In the genomic region with DNA sequence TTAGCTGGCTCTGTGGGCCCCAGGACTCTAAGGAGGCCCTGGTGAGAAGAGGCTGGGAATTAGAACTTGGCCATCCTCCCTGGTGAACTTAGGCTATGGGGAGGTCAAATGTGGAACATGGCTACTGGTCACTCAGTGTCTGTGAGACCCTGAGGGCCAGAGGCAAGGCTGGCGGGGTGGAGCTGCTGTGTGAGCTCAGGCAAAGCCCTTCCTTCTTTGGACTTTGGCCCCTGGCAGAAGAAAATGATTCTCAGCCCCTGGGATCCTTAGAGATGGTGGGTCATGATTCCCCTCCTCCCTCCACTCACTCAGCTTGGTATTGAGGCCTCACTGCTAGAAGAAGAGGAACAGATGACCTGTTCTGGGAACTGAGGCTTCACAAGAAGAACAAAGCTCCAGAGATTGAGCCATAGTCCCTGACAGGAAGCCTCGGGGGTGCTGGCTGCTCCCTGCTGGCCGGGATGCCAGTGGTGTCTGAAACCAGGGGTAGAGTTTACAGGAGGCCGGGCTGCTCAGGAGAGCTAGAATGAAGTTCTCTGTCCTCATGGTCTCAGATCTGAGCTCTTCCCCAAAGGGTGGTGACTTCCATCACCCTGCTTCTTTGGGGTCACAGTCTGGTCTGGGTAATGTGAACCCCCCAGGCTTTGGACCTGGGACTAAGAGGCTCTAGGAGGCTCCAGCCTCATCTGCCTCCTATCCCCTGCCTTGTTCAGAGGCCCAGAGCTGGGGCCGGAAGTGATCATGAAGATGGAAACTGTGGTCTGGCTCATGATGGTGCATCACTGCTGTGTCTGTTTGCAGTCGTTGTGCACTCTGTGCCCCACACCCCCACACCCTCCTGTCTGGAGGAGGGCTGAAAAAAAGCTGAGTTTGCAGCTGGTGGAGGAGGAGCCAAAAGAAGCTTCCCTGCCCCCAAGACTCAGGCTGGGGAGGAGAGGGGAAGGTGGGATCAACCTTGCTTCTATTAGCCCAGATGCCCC, we compare ENCODE assay signal across 8 cellular contexts. TPM values are rescaled to one million over a fixed set of nuclear protein-coding genes. Genes with fewer than 3 reads are reported as not detected.
DNase-seq lines count a peak whose midpoint lies in the region; ATAC-seq and TF ChIP-seq lines count a peak whose summit lies in the region.

No MANE protein-coding gene starts in this region.

- H3K27ac Mint-ChIP-seq in activated CD8-positive, alpha-beta T cell treated with anti-CD3 and anti-CD28 coated beads, Interleukin-2, amount 10 ng/mL, durations not matched to agents 7 days and 5 days, result peak overlapping the region; percentile 100
- H3K27ac Mint-ChIP-seq in endothelial cell (ENCODE audit: unreplicated experiment) (peak overlapping the region; percentile 100), nephron (peak overlapping the region; percentile 99)

- H3K36me3 Mint-ChIP-seq in activated CD8-positive, alpha-beta T cell treated with anti-CD3 and anti-CD28 coated beads, Interleukin-2, amount 10 ng/mL, durations not matched to agents 7 days and 5 days (ENCODE audit: low read depth), result peaks cover 59% of the 10 kb centered on the region
- H3K36me3 Mint-ChIP-seq in endothelial cell (ENCODE audit: low read depth, unreplicated experiment) (peaks cover 24% of the 10 kb centered on the region), nephron (ENCODE audit: low read depth) (peaks cover 20% of the 10 kb centered on the region)

- H3K9ac ChIP-seq in subcutaneous abdominal adipose tissue (ENCODE audit: low read length in 5 of 5), result peak overlapping the region; percentile 67 to 91 (median 79)

- peak; percentile 33 for TF ChIP-seq CTCF in BJ (IDR thresholded peaks at IDR 0.05; ENCODE audit: insufficient read depth, low read depth, low read length)
- no peak for TF ChIP-seq CTCF in endothelial cell (IDR thresholded peaks at IDR 0.05; ENCODE audit: unreplicated experiment)
- TF ChIP-seq CTCF in nephron (IDR thresholded peaks at IDR 0.05; ENCODE audit: unreplicated experiment in 3 of 3), result no peak

- POLR2A ChIA-PET in BJ (lab: Charles Lee), result interaction anchor here (0.7 to 3.2 kb wide), 3 partner anchors 9 to 78 kb away, joined by 3 to 9 read pairs (median 3); no protein-coding TSS in a partner anchor
- POLR2A ChIA-PET in activated CD8-positive, alpha-beta T cell treated with anti-CD3 and anti-CD28 coated beads, Interleukin-2, amount 10 ng/mL, durations not matched to agents 7 days and 5 days (lab: Charles Lee), result interaction anchor here (0.5 to 16.7 kb wide), 22 partner anchors 10 to 1256 kb away, joined by 3 to 713 read pairs (median 6); a partner anchor contains a TSS

- H3K27me3 Mint-ChIP-seq in activated CD8-positive, alpha-beta T cell treated with anti-CD3 and anti-CD28 coated beads, Interleukin-2, amount 10 ng/mL, durations not matched to agents 7 days and 5 days (ENCODE audit: low read depth), result no peaks in the 10 kb centered on the region
- H3K27me3 Mint-ChIP-seq in endothelial cell (ENCODE audit: unreplicated experiment) (peaks cover 39% of the 10 kb centered on the region), nephron (ENCODE audit: low read depth) (no peaks in the 10 kb centered on the region)

- H3K4me3 Mint-ChIP-seq in activated CD8-positive, alpha-beta T cell treated with anti-CD3 and anti-CD28 coated beads, Interleukin-2, amount 10 ng/mL, durations not matched to agents 7 days and 5 days, result peak overlapping the region; percentile 65
- peak overlapping the region; percentile 56 for H3K4me3 Mint-ChIP-seq in endothelial cell (ENCODE audit: unreplicated experiment)
- H3K4me3 Mint-ChIP-seq in nephron, result peak overlapping the region; percentile 81 to 86 (median 81)

- peaks cover 30 to 93% (median 76%) of the 10 kb centered on the region in 5 donors for H3K4me1 ChIP-seq in subcutaneous abdominal adipose tissue (ENCODE audit: control insufficient read depth in 5 of 5, insufficient read depth in 5 of 5, low read length in 5 of 5)

- H3K27me3 ChIP-seq in BJ (ENCODE audit: control insufficient read depth, insufficient read depth, low read length) (no peaks in the 10 kb centered on the region), subcutaneous abdominal adipose tissue (ENCODE audit: control insufficient read depth in 5 of 5, insufficient read depth in 4 of 5, low read length in 5 of 5) (no peaks in the 10 kb centered on the region)

- peak; percentile 53 for ATAC-seq in GM21528 (IDR thresholded peaks at IDR 0.05; ENCODE audit: low FRiP score, unreplicated experiment)
- ATAC-seq in activated CD8-positive, alpha-beta T cell treated with anti-CD3 and anti-CD28 coated beads, Interleukin-2, amount 10 ng/mL, durations not matched to agents 7 days and 5 days, result peak; percentile 59

- H3K9me3 ChIP-seq in subcutaneous abdominal adipose tissue (ENCODE audit: control insufficient read depth in 5 of 5, low read length in 5 of 5), result no peaks in the 10 kb centered on the region

- H3K4me1 Mint-ChIP-seq in activated CD8-positive, alpha-beta T cell treated with anti-CD3 and anti-CD28 coated beads, Interleukin-2, amount 10 ng/mL, durations not matched to agents 7 days and 5 days (ENCODE audit: low read depth), result peaks cover 82% of the 10 kb centered on the region
- H3K4me1 Mint-ChIP-seq in endothelial cell (ENCODE audit: unreplicated experiment) (peaks cover 56% of the 10 kb centered on the region), nephron (peaks cover 56% of the 10 kb centered on the region)

- no peak for DNase-seq in BJ (ENCODE audit: low read depth)
- DNase-seq in Kasumi-1 (lab: John Stamatoyannopoulos, UW), result peak; percentile 93 to 96
- DNase-seq in activated CD8-positive, alpha-beta T cell treated with anti-CD3 and anti-CD28 coated beads, Interleukin-2, amount 10 ng/mL, durations not matched to agents 7 days and 5 days, result peak; percentile 95
- no peak for DNase-seq in endothelial cell (ENCODE audit: low spot score)
- DNase-seq in NCI-H2029 (lab: John Stamatoyannopoulos, UW), result no peak

- CTCF ChIA-PET in BJ (lab: Yijun Ruan, JAX), result interaction anchor here (0.7 to 2.9 kb wide), 12 partner anchors 9 to 313 kb away, joined by 3 to 17 read pairs (median 5); a partner anchor contains a TSS
- CTCF ChIA-PET in activated CD8-positive, alpha-beta T cell treated with anti-CD3 and anti-CD28 coated beads, Interleukin-2, amount 10 ng/mL, durations not matched to agents 7 days and 5 days (lab: Charles Lee), result interaction anchor here (1.0 to 4.1 kb wide), 12 partner anchors 9 to 494 kb away, joined by 3 to 66 read pairs (median 7); a partner anchor contains a TSS

- H3K27ac ChIP-seq in subcutaneous abdominal adipose tissue (ENCODE audit: low read depth, low read length), result peak overlapping the region; percentile 97

- H3K9me3 Mint-ChIP-seq in activated CD8-positive, alpha-beta T cell treated with anti-CD3 and anti-CD28 coated beads, Interleukin-2, amount 10 ng/mL, durations not matched to agents 7 days and 5 days (ENCODE audit: insufficient read depth), result no peaks in the 10 kb centered on the region
- no peaks in the 10 kb centered on the region for H3K9me3 Mint-ChIP-seq in endothelial cell (ENCODE audit: unreplicated experiment)
- H3K9me3 Mint-ChIP-seq in nephron, result no peaks in the 10 kb centered on the region

- H3K4me3 ChIP-seq in BJ (ENCODE audit: low read depth, low read length) (peak overlapping the region; percentile 59), subcutaneous abdominal adipose tissue (ENCODE audit: low read depth in 1 of 5, low read length in 5 of 5) (peak overlapping the region; percentile 42 to 61 (median 58))

- peaks cover 20% of the 10 kb centered on the region for H3K36me3 ChIP-seq in BJ (ENCODE audit: control insufficient read depth, insufficient read depth, low read length)
- H3K36me3 ChIP-seq in subcutaneous abdominal adipose tissue (ENCODE audit: control insufficient read depth in 5 of 5, insufficient read depth in 5 of 5, low read length in 5 of 5), result peaks cover 0 to 22% (median 21%) of the 10 kb centered on the region in 5 donors

RNA-seq across cellular contexts. Expression of a gene that starts 0.9 kb away (rescaled TPM):
- 18.0 and 25.7 TPM in 2 replicates for polyA plus RNA-seq in BJ (2011; rRNA removed)
- polyA minus RNA-seq in BJ (2011; rRNA and poly(A)+ RNA removed), result 13.2 and 16.0 TPM in 2 replicates
- total RNA-seq in activated CD8-positive, alpha-beta T cell treated with anti-CD3 and anti-CD28 coated beads, Interleukin-2, amount 10 ng/mL, durations not matched to agents 7 days and 5 days, result 1 to 10 TPM; 4.5 to 8.8 TPM
- total RNA-seq in endothelial cell (ENCODE audit: unreplicated experiment), result 10.4 TPM

RNA-seq across cellular contexts. Expression of a gene that starts 2.1 kb away (rescaled TPM):
- polyA plus RNA-seq in BJ (2011; rRNA removed), result 0.26 TPM in 1 of 2 replicates, not detected in the other
- not detected in 2 replicates for polyA minus RNA-seq in BJ (2011; rRNA and poly(A)+ RNA removed)
- total RNA-seq in activated CD8-positive, alpha-beta T cell treated with anti-CD3 and anti-CD28 coated beads, Interleukin-2, amount 10 ng/mL, durations not matched to agents 7 days and 5 days, result 1 to 10 TPM; 1.8 to 2.3 TPM
- 1.4 TPM for total RNA-seq in endothelial cell (ENCODE audit: unreplicated experiment)

RNA-seq across cellular contexts. Expression of a gene that starts 9.1 kb away (rescaled TPM):
- 25.9 and 45.9 TPM in 2 replicates for polyA plus RNA-seq in BJ (2011; rRNA removed)
- polyA minus RNA-seq in BJ (2011; rRNA and poly(A)+ RNA removed), result 23.5 and 34.4 TPM in 2 replicates
- total RNA-seq in activated CD8-positive, alpha-beta T cell treated with anti-CD3 and anti-CD28 coated beads, Interleukin-2, amount 10 ng/mL, durations not matched to agents 7 days and 5 days, result 10 to 100 TPM; 64.8 to 68.0 TPM
- total RNA-seq in endothelial cell (ENCODE audit: unreplicated experiment), result 17.2 TPM

RNA-seq across cellular contexts. Expression of a gene that starts 21.3 kb away (rescaled TPM):
- polyA plus RNA-seq in BJ (2011; rRNA removed), result 0.16 and 0.22 TPM in 2 replicates
- polyA minus RNA-seq in BJ (2011; rRNA and poly(A)+ RNA removed), result not detected in 2 replicates
- total RNA-seq in activated CD8-positive, alpha-beta T cell treated with anti-CD3 and anti-CD28 coated beads, Interleukin-2, amount 10 ng/mL, durations not matched to agents 7 days and 5 days, result under 1 TPM; 0.26 to 0.42 TPM
- 0.18 TPM for total RNA-seq in endothelial cell (ENCODE audit: unreplicated experiment)

RNA-seq across cellular contexts. Expression of a gene that starts 33.8 kb away (rescaled TPM):
- 0.12 and 0.17 TPM in 2 replicates for polyA plus RNA-seq in BJ (2011; rRNA removed)
- polyA minus RNA-seq in BJ (2011; rRNA and poly(A)+ RNA removed), result 0.05 and 0.09 TPM in 2 replicates
- total RNA-seq in activated CD8-positive, alpha-beta T cell treated with anti-CD3 and anti-CD28 coated beads, Interleukin-2, amount 10 ng/mL, durations not matched to agents 7 days and 5 days, result 1 to 10 TPM; 1.3 to 1.4 TPM
- 0.51 TPM for total RNA-seq in endothelial cell (ENCODE audit: unreplicated experiment)

Comparison
In these comparisons a context has a peak if more than half of its experiments do, and no peak if none do; other contexts are left out.
1. DNase-seq: peak in Kasumi-1 (2 of 2) and activated CD8-positive, alpha-beta T cell treated with anti-CD3 and anti-CD28 coated beads, Interleukin-2, amount 10 ng/mL, durations not matched to agents 7 days and 5 days (single experiment); none in BJ (single experiment), endothelial cell (single experiment) and NCI-H2029 (single experiment).
2. Peak in every context shown above with its lines, with median percentiles within 50 percentile points of each other: H3K27ac Mint-ChIP-seq and H3K4me3 Mint-ChIP-seq.